ENCODE assay signal across 8 cellular contexts in genomic region chr15:41695750-41696436, GRCh38. TPM values are rescaled to one million over a fixed set of nuclear protein-coding genes. Genes with fewer than 3 reads are reported as not detected.
DNase-seq lines count a peak whose midpoint lies in the region; ATAC-seq, FAIRE-seq and TF ChIP-seq lines count a peak whose summit lies in the region.

No MANE protein-coding gene starts in this region.

- H4K20me1 ChIP-seq in keratinocyte (ENCODE audit: control insufficient read depth, extremely low read depth, insufficient read depth, low read length): no peaks in the 10 kb centered on the region

- peak; percentile 72 for ATAC-seq in GM18508 (IDR thresholded peaks at IDR 0.05; ENCODE audit: insufficient read depth, unreplicated experiment)
- peak; percentile 82 for ATAC-seq in HG02970 (IDR thresholded peaks at IDR 0.05; ENCODE audit: low FRiP score, unreplicated experiment)

- peaks cover 35% of the 10 kb centered on the region for H3K4me1 Mint-ChIP-seq in activated naive CD8-positive, alpha-beta T cell treated with anti-CD3 and anti-CD28 coated beads for 36 hours

- peak; percentile 26 for FAIRE-seq in keratinocyte (lab: Jason Lieb, UNC)

- H3K27me3 Mint-ChIP-seq in activated naive CD8-positive, alpha-beta T cell treated with anti-CD3 and anti-CD28 coated beads for 36 hours: no peaks in the 10 kb centered on the region

- H3K9me3 ChIP-seq in Peyer's patch (no peaks in the 10 kb centered on the region), keratinocyte (ENCODE audit: control insufficient read depth, low read depth, low read length) (no peaks in the 10 kb centered on the region), testis (no peaks in the 10 kb centered on the region)

- H3K9me1 ChIP-seq in keratinocyte (ENCODE audit: control insufficient read depth, extremely low read depth, insufficient read depth, low read length): no peaks in the 10 kb centered on the region

- H3K27me3 ChIP-seq in Peyer's patch: no peaks in the 10 kb centered on the region
- no peaks in the 10 kb centered on the region for H3K27me3 ChIP-seq in keratinocyte (ENCODE audit: control insufficient read depth, extremely low read depth, insufficient read depth, low read length)
- H3K27me3 ChIP-seq in testis: no peaks in the 10 kb centered on the region

- H3K4me2 ChIP-seq in keratinocyte (ENCODE audit: control insufficient read depth, extremely low read depth, insufficient read depth, low read depth, low read length): no peak overlapping the region

- H3K79me2 ChIP-seq in keratinocyte (ENCODE audit: control insufficient read depth, insufficient read depth, low read length): peaks cover 9% of the 10 kb centered on the region

- no peaks in the 10 kb centered on the region for H3K9me3 Mint-ChIP-seq in activated naive CD8-positive, alpha-beta T cell treated with anti-CD3 and anti-CD28 coated beads for 36 hours

- H3K36me3 ChIP-seq in Peyer's patch (peaks cover 0 to 9% (median 0%) of the 10 kb centered on the region in 3 donors), keratinocyte (ENCODE audit: control insufficient read depth in 2 of 2, extremely low read depth in 1 of 2, insufficient read depth in 2 of 2, low read length in 2 of 2) (peaks cover 2 to 4% of the 10 kb centered on the region in 2 experiments), testis (ENCODE audit: low read depth, missing control alignments) (no peaks in the 10 kb centered on the region)

- H3K4me3 Mint-ChIP-seq in activated naive CD8-positive, alpha-beta T cell treated with anti-CD3 and anti-CD28 coated beads for 36 hours: peak overlapping the region; percentile 53

- no peak overlapping the region for H3K27ac ChIP-seq in Peyer's patch
- H3K27ac ChIP-seq in keratinocyte (ENCODE audit: control insufficient read depth, insufficient read depth, low read length): no peak overlapping the region
- H3K27ac ChIP-seq in testis: no peak overlapping the region

- H3K36me3 Mint-ChIP-seq in activated naive CD8-positive, alpha-beta T cell treated with anti-CD3 and anti-CD28 coated beads for 36 hours: peaks cover 17% of the 10 kb centered on the region

- no peak overlapping the region for H3K4me3 ChIP-seq in Peyer's patch
- H3K4me3 ChIP-seq in keratinocyte (ENCODE audit: control insufficient read depth in 2 of 3, extremely low read depth in 1 of 3, insufficient read depth in 2 of 3, low read depth in 1 of 3, low read length in 3 of 3): no peak overlapping the region
- no peak overlapping the region for H3K4me3 ChIP-seq in testis

- WGBS in testis, 2 donors: 48 to 54% methylated on average over 8 of the region's 8 CpGs

- DNase-seq in AG08396 (ENCODE audit: low spot score) (peak; percentile 14), Peyer's patch (peak in 2 of 3 donors; percentile 55 to 73), keratinocyte (ENCODE audit: low read depth, low spot score) (no peak), testis (peak; percentile 61), NCI-H1417 treated with DMSO at 0.1 percent for 48 hours (lab: John Stamatoyannopoulos, UW) (no peak)
- DNase-seq in activated naive CD8-positive, alpha-beta T cell treated with anti-CD3 and anti-CD28 coated beads for 36 hours: peak; percentile 24

- H3K4me1 ChIP-seq in Peyer's patch (peaks cover 0 to 7% (median 0%) of the 10 kb centered on the region in 4 donors), keratinocyte (ENCODE audit: control insufficient read depth, extremely low read depth, insufficient read depth, low read length) (peaks cover 4% of the 10 kb centered on the region), testis (peaks cover 11% of the 10 kb centered on the region)

- no peak overlapping the region for H3K9ac ChIP-seq in keratinocyte (ENCODE audit: control insufficient read depth, extremely low read depth, insufficient read depth, low read length)

- intact Hi-C loops in testis (cut with DNase I; ENCODE audit: low total_unique reads): no loop called here

- H2AFZ ChIP-seq in keratinocyte (ENCODE audit: control insufficient read depth, low read length): no peak overlapping the region

- peak overlapping the region; percentile 49 for H3K27ac Mint-ChIP-seq in activated naive CD8-positive, alpha-beta T cell treated with anti-CD3 and anti-CD28 coated beads for 36 hours

- TF ChIP-seq POLR2A in Peyer's patch (IDR thresholded peaks at IDR 0.05) (no peak), testis (IDR thresholded peaks at IDR 0.05) (no peak)

- peak in 3 of 6 experiments; percentile 23 to 40 (median 31) for TF ChIP-seq CTCF in Peyer's patch (IDR thresholded peaks at IDR 0.05)
- TF ChIP-seq CTCF in keratinocyte (optimal IDR thresholded peaks at IDR 0.05 in 1 of 3, IDR thresholded peaks at IDR 0.05 in 1 of 3, conservative IDR thresholded peaks at IDR 0.05 in 1 of 3; ENCODE audit: extremely low read depth in 1 of 3, insufficient read depth in 2 of 3, low read length in 3 of 3): peak in 2 of 3 experiments; percentile 8 to 15
- TF ChIP-seq CTCF in testis (IDR thresholded peaks at IDR 0.05): no peak

- dilution Hi-C loops in keratinocyte (cut with MboI; ENCODE audit: extremely low pct_ligation_motif_present, low sequenced_read_pairs): no loop called here

RNA-seq across cellular contexts. Expression of gene MGA, which starts 35.7 kb away (rescaled TPM):
- 100 to 1,000 TPM in 1 of 4 donors, 10 to 100 TPM in 3; 39.7 to 143 (median 69.8) TPM for total RNA-seq in Peyer's patch
- total RNA-seq in activated naive CD8-positive, alpha-beta T cell treated with anti-CD3 and anti-CD28 coated beads for 36 hours: 10 to 100 TPM; 30.5 to 32.0 TPM
- 4.3 to 6.3 TPM (median 5.4 TPM) in 3 replicates for polyA plus RNA-seq in keratinocyte
- 31.5 TPM for polyA plus RNA-seq in keratinocyte (2011; ENCODE audit: low read depth)
- 1.5 and 3.5 TPM in 2 replicates for polyA plus RNA-seq in keratinocyte (2011; cell fraction: cytosol; rRNA removed)
- polyA plus RNA-seq in keratinocyte (2011; cell fraction: nucleus; rRNA removed): 10.5 and 11.8 TPM in 2 replicates
- 4.7 and 5.0 TPM in 2 replicates for polyA plus RNA-seq in keratinocyte (2012; ENCODE audit: low replicate concordance)
- 16.6 to 38.9 TPM (median 24.9 TPM) in 3 replicates for polyA minus RNA-seq in keratinocyte
- polyA minus RNA-seq in keratinocyte (2011; cell fraction: cytosol; rRNA and poly(A)+ RNA removed): 8.8 TPM
- polyA minus RNA-seq in keratinocyte (2011; cell fraction: nucleus; rRNA and poly(A)+ RNA removed): 29.1 and 58.6 TPM in 2 replicates
- total RNA-seq in testis: 10 to 100 TPM; 78.1 to 90.2 TPM
- 20.3 TPM for polyA plus RNA-seq in testis (ENCODE audit: insufficient read depth, low read depth, low replicate concordance)

Comparison
In these comparisons a context has a peak if more than half of its experiments do, and no peak if none do; other contexts are left out.
1. DNase-seq: peak in AG08396 (single experiment), Peyer's patch (2 of 3), activated naive CD8-positive, alpha-beta T cell treated with anti-CD3 and anti-CD28 coated beads for 36 hours (single experiment) and testis (single experiment); none in keratinocyte (single experiment) and NCI-H1417 treated with DMSO at 0.1 percent for 48 hours (single experiment).
2. CTCF ChIP-seq: peak in keratinocyte (2 of 3); none in testis (0 of 3).